Comparison of ENCODE assay signal across 18 cellular contexts in the genomic region with DNA sequence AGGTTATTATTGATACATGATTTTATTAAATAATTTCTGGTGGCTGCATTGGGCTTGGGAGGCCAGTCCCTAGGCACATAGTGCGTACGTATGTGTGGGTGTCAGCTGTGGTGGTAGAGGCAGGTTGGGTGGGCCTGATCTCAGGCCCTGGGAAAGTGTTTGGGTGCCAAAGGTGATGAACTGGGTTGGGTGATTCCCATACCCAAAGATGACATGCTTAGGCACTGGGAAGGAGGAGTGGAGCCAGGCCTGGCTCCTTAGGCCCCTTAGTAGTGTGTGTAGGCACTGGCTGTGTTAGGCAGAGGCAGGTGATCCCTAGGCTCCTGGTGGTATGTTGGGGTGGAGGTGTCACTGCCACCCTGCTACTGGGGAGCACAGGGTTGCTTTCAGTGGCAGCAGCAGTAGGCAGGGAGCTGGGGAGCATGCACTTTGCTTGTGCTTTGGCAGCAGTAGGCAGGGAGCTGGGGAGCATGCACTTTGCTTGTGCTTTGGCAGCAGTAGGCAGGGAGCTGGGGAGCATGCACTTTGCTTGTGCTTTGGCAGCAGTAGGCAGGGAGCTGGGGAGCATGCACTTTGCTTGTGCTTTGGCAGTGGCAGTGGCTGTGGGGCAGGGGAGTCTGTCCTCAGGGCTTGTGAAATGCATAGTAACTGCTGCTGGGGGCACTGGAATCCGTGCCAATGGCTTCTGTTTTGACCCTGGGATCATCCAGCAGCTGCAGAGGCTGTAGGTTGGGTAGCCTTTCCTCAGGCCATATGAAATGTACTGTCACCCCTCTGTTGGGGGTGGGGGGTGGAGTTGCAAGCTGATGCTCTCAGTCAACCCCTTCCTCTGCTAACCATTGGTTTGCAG.
DNase-seq lines count a peak whose midpoint lies in the region; ATAC-seq and TF ChIP-seq lines count a peak whose summit lies in the region.
"Had no signal": no experiment of that assay in that cellular context is flagged by ENCODE, and none has a peak within 500 bp of the region (broad histone marks: within the 10 kb centered on the region; RNA-seq: fewer than 3 reads in every experiment).

No MANE protein-coding gene starts in this region.

- no peak for ATAC-seq in GM18867 (IDR thresholded peaks at IDR 0.05; ENCODE audit: unreplicated experiment)
- no peak for ATAC-seq in GM18520 (IDR thresholded peaks at IDR 0.05; ENCODE audit: unreplicated experiment)
- no peak for ATAC-seq in GM18907 (IDR thresholded peaks at IDR 0.05; ENCODE audit: unreplicated experiment)
- ATAC-seq: A549 had no signal

- H3K9ac ChIP-seq in endodermal cell (ENCODE audit: extremely low read depth, low read length, poor library complexity, severe bottlenecking) = no peak overlapping the region
- H3K9ac ChIP-seq: BLaER1, GM23248 had no signal

- H3K27me3 ChIP-seq in endodermal cell (ENCODE audit: control insufficient read depth, insufficient read depth, low read length, poor library complexity, severe bottlenecking) = no peaks in the 10 kb centered on the region
- H3K27me3 ChIP-seq: BLaER1 had no signal

- H3K27ac Mint-ChIP-seq in activated CD4-positive, alpha-beta T cell treated with anti-CD3 and anti-CD28 coated beads, Interleukin-2, amount 10 ng/mL, durations not matched to agents 24 days and 14 days = no peak overlapping the region
- H3K27ac Mint-ChIP-seq in endodermal cell = no peak overlapping the region
- H3K27ac Mint-ChIP-seq: CD14-positive monocyte; CD4-positive, alpha-beta memory T cell had no signal

- H3K36me3 Mint-ChIP-seq in activated CD4-positive, alpha-beta T cell treated with anti-CD3 and anti-CD28 coated beads, Interleukin-2, amount 10 ng/mL, durations not matched to agents 24 days and 14 days (ENCODE audit: low read depth) = no peaks in the 10 kb centered on the region
- H3K36me3 Mint-ChIP-seq in endodermal cell (ENCODE audit: low read depth) = no peaks in the 10 kb centered on the region
- H3K36me3 Mint-ChIP-seq: CD14-positive monocyte; CD4-positive, alpha-beta memory T cell had no signal

- no peaks in the 10 kb centered on the region for H3K9me3 ChIP-seq in endodermal cell (ENCODE audit: control insufficient read depth, low read length)
- H3K9me3 ChIP-seq: BLaER1, HAP-1 had no signal

- no peaks in the 10 kb centered on the region for H3K36me3 ChIP-seq in endodermal cell (ENCODE audit: control insufficient read depth, insufficient read depth, low read length)
- H3K36me3 ChIP-seq: BLaER1, HAP-1 had no signal

- H3K27ac ChIP-seq in endodermal cell (ENCODE audit: low read depth, low read length) = no peak overlapping the region
- H3K27ac ChIP-seq: 22Rv1, A549, BLaER1, GM23248 had no signal

- whole genome bisulfite sequencing in endodermal cell (ENCODE audit: insufficient coverage in 1 of 2, insufficient read length in 1 of 2), 2 experiments = 62% methylated on average over 3 of the region's 3 CpGs; no CpG with 5 or more reads in 1 of the 2 experiments

- H3K27me3 Mint-ChIP-seq in activated CD4-positive, alpha-beta T cell treated with anti-CD3 and anti-CD28 coated beads, Interleukin-2, amount 10 ng/mL, durations not matched to agents 24 days and 14 days = peaks cover 13% of the 10 kb centered on the region
- H3K27me3 Mint-ChIP-seq in endodermal cell (ENCODE audit: insufficient read depth) = peaks cover 4% of the 10 kb centered on the region

- H3K4me1 ChIP-seq in endodermal cell (ENCODE audit: control insufficient read depth, insufficient read depth, low read length) = no peaks in the 10 kb centered on the region
- H3K4me1 ChIP-seq: A549, BLaER1, HAP-1 had no signal

- peak; percentile 44 for DNase-seq in activated CD4-positive, alpha-beta T cell treated with anti-CD3 and anti-CD28 coated beads, Interleukin-2, amount 10 ng/mL, durations not matched to agents 24 days and 14 days
- no peak for DNase-seq in activated CD4-positive, alpha-beta T cell treated with anti-CD3 and anti-CD28 coated beads for 4 hours
- DNase-seq in AG20443 (ENCODE audit: low spot score) (peak; percentile 5), endodermal cell (peak; percentile 37), mesenteric fat pad (ENCODE audit: low spot score) (peak; percentile 74)
- DNase-seq: CD4-positive, alpha-beta memory T cell; DMS153; DMS79; GF-D8; GM23248 had no signal

- H3K4me3 Mint-ChIP-seq in activated CD4-positive, alpha-beta T cell treated with anti-CD3 and anti-CD28 coated beads, Interleukin-2, amount 10 ng/mL, durations not matched to agents 24 days and 14 days = no peak overlapping the region
- H3K4me3 Mint-ChIP-seq in endodermal cell = no peak overlapping the region
- H3K4me3 Mint-ChIP-seq: CD14-positive monocyte; CD4-positive, alpha-beta memory T cell had no signal

- intact Hi-C loops in activated CD4-positive, alpha-beta T cell treated with anti-CD3 and anti-CD28 coated beads, Interleukin-2, amount 10 ng/mL, durations not matched to agents 24 days and 14 days (cut with micrococcal nuclease) = no loop called here

- no peak overlapping the region for H3K4me3 ChIP-seq in endodermal cell (ENCODE audit: low read length)
- H3K4me3 ChIP-seq: A549, BLaER1, GM23248, HAP-1 had no signal

- no peak for TF ChIP-seq CTCF in endodermal cell (conservative IDR thresholded peaks at IDR 0.05)

- H3K9me3 Mint-ChIP-seq in activated CD4-positive, alpha-beta T cell treated with anti-CD3 and anti-CD28 coated beads, Interleukin-2, amount 10 ng/mL, durations not matched to agents 24 days and 14 days = no peaks in the 10 kb centered on the region
- peaks cover 8% of the 10 kb centered on the region for H3K9me3 Mint-ChIP-seq in endodermal cell

- no peaks in the 10 kb centered on the region for H3K4me1 Mint-ChIP-seq in activated CD4-positive, alpha-beta T cell treated with anti-CD3 and anti-CD28 coated beads, Interleukin-2, amount 10 ng/mL, durations not matched to agents 24 days and 14 days
- H3K4me1 Mint-ChIP-seq in endodermal cell = peaks cover 3% of the 10 kb centered on the region
- H3K4me1 Mint-ChIP-seq: CD14-positive monocyte; CD4-positive, alpha-beta memory T cell had no signal

Comparison
In these comparisons a context has a peak if more than half of its experiments do, and no peak if none do; other contexts are left out.
1. DNase-seq: peak in activated CD4-positive, alpha-beta T cell treated with anti-CD3 and anti-CD28 coated beads, Interleukin-2, amount 10 ng/mL, durations not matched to agents 24 days and 14 days (single experiment), AG20443 (single experiment), endodermal cell (single experiment) and mesenteric fat pad (single experiment); none in activated CD4-positive, alpha-beta T cell treated with anti-CD3 and anti-CD28 coated beads for 4 hours (0 of 2).